ENCODE assay signal across 24 cellular contexts in genomic region chr10:14527915-14528314, GRCh38.
DNase-seq lines count a peak whose midpoint lies in the region; ATAC-seq and TF ChIP-seq lines count a peak whose summit lies in the region.
"Had no signal": no experiment of that assay in that cellular context is flagged by ENCODE, and none has a peak within 500 bp of the region (broad histone marks: within the 10 kb centered on the region; RNA-seq: fewer than 3 reads in every experiment).

No MANE protein-coding gene starts in this region.

- DNase-seq in activated T-cell treated with anti-CD3 and anti-CD28 coated beads, Interleukin-2, amount 50 U/mL, for 24 hours, result no peak
- no peak for DNase-seq in activated T-cell treated with anti-CD3 and anti-CD28 coated beads, Interleukin-2, amount 50 U/mL, for 1 hour
- DNase-seq in ELR (ENCODE audit: low read depth) (peak; percentile 60), NCI-H226 (no peak), nephron progenitor cell (no peak)
- DNase-seq: ACHN; activated T-cell treated with anti-CD3 and anti-CD28 coated beads, Interleukin-2, amount 50 U/mL, for 48 hours; brain microvascular endothelial cell; effector memory CD4-positive, alpha-beta T cell; foreskin melanocyte; left cardiac atrium; mesenchymal stem cell; NCI-H1092 treated with DMSO at 0.1 percent for 48 hours; NCI-H1930; NCI-H69; stimulated activated CD4-positive, alpha-beta T cell treated with anti-CD3 and anti-CD28 coated beads, Interleukin-1b, Interleukin-23, amount 100 ng/mL, for 48 hours had no signal

- no peaks in the 10 kb centered on the region for H3K9me3 Mint-ChIP-seq in activated T-cell treated with anti-CD3 and anti-CD28 coated beads, Interleukin-2, amount 50 U/mL, for 24 hours
- no peaks in the 10 kb centered on the region for H3K9me3 Mint-ChIP-seq in activated naive CD8-positive, alpha-beta T cell (ENCODE audit: low read depth)
- H3K9me3 Mint-ChIP-seq in nephron progenitor cell, result no peaks in the 10 kb centered on the region
- H3K9me3 Mint-ChIP-seq: GM23338, IgD-negative memory B cell had no signal

- peak overlapping the region; percentile 44 for H3K4me3 Mint-ChIP-seq in activated T-cell treated with anti-CD3 and anti-CD28 coated beads, Interleukin-2, amount 50 U/mL, for 24 hours
- H3K4me3 Mint-ChIP-seq in activated naive CD8-positive, alpha-beta T cell, result peak overlapping the region; percentile 60
- no peak overlapping the region for H3K4me3 Mint-ChIP-seq in nephron progenitor cell
- H3K4me3 Mint-ChIP-seq: GM23338, IgD-negative memory B cell had no signal

- ATAC-seq in GM21737 (IDR thresholded peaks at IDR 0.05; ENCODE audit: unreplicated experiment), result no peak
- ATAC-seq: GM23338, left cardiac atrium had no signal

- peak overlapping the region; percentile 89 for H3K27ac Mint-ChIP-seq in activated T-cell treated with anti-CD3 and anti-CD28 coated beads, Interleukin-2, amount 50 U/mL, for 24 hours
- peak overlapping the region; percentile 90 for H3K27ac Mint-ChIP-seq in activated naive CD8-positive, alpha-beta T cell
- no peak overlapping the region for H3K27ac Mint-ChIP-seq in nephron progenitor cell
- H3K27ac Mint-ChIP-seq: GM23338 had no signal

- H3K9me3 ChIP-seq in neutrophil, result no peaks in the 10 kb centered on the region
- H3K9me3 ChIP-seq: BLaER1 treated with 17β-estradiol and CSF1 and Interleukin-3, amounts not matched to agents 10 nM and 100 nM; SJSA1 had no signal

- no peaks in the 10 kb centered on the region for H3K27me3 Mint-ChIP-seq in activated T-cell treated with anti-CD3 and anti-CD28 coated beads, Interleukin-2, amount 50 U/mL, for 24 hours
- H3K27me3 Mint-ChIP-seq in activated naive CD8-positive, alpha-beta T cell, result no peaks in the 10 kb centered on the region
- H3K27me3 Mint-ChIP-seq in nephron progenitor cell (ENCODE audit: low read depth, poor library complexity), result no peaks in the 10 kb centered on the region
- H3K27me3 Mint-ChIP-seq: IgD-negative memory B cell had no signal

- H3K27ac ChIP-seq in neutrophil, result peak overlapping the region; percentile 54
- H3K27ac ChIP-seq: BLaER1 treated with 17β-estradiol and CSF1 and Interleukin-3, amounts not matched to agents 10 nM and 100 nM; brain microvascular endothelial cell; SJSA1 had no signal

- no peak overlapping the region for H3K4me3 ChIP-seq in neutrophil (ENCODE audit: low read depth in 1 of 2, low read length in 1 of 2)
- H3K4me3 ChIP-seq: BLaER1 treated with 17β-estradiol and CSF1 and Interleukin-3, amounts not matched to agents 10 nM and 100 nM; GM23338; SJSA1; skin epidermis had no signal

- H3K27me3 ChIP-seq in neutrophil, result no peaks in the 10 kb centered on the region
- H3K27me3 ChIP-seq: BLaER1 treated with 17β-estradiol and CSF1 and Interleukin-3, amounts not matched to agents 10 nM and 100 nM; brain microvascular endothelial cell; SJSA1 had no signal

- peaks cover 45% of the 10 kb centered on the region for H3K36me3 ChIP-seq in neutrophil

- H3K36me3 Mint-ChIP-seq in activated T-cell treated with anti-CD3 and anti-CD28 coated beads, Interleukin-2, amount 50 U/mL, for 24 hours (ENCODE audit: low read depth), result peaks cover 92% of the 10 kb centered on the region
- H3K36me3 Mint-ChIP-seq in activated naive CD8-positive, alpha-beta T cell, result peaks cover 14% of the 10 kb centered on the region
- H3K36me3 Mint-ChIP-seq in nephron progenitor cell (ENCODE audit: low read depth), result peaks cover 25% of the 10 kb centered on the region

- H3K4me1 ChIP-seq in neutrophil (ENCODE audit: control insufficient read depth in 1 of 2, insufficient read depth in 1 of 2, low read depth in 1 of 2, low read length in 1 of 2), result peaks cover 23 to 24% of the 10 kb centered on the region in 2 experiments

- TF ChIP-seq CTCF in neutrophil (IDR thresholded peaks at IDR 0.05) (no peak), nephron progenitor cell (IDR thresholded peaks at IDR 0.05) (no peak)

- H3K4me1 Mint-ChIP-seq in activated T-cell treated with anti-CD3 and anti-CD28 coated beads, Interleukin-2, amount 50 U/mL, for 24 hours (ENCODE audit: low read depth), result peaks cover 87% of the 10 kb centered on the region
- peaks cover 86% of the 10 kb centered on the region for H3K4me1 Mint-ChIP-seq in activated naive CD8-positive, alpha-beta T cell (ENCODE audit: low read depth)
- peaks cover 23% of the 10 kb centered on the region for H3K4me1 Mint-ChIP-seq in nephron progenitor cell
- H3K4me1 Mint-ChIP-seq: GM23338 had no signal
